In genomic region chr2:233083782-233084181, GRCh38 we compare ENCODE assay signal across 10 cellular contexts. TPM values are rescaled to one million over a fixed set of nuclear protein-coding genes. Genes with fewer than 3 reads are reported as not detected.
A peak's percentile ranks its signal among the peaks of the same experiment; 100 is the strongest.
DNase-seq lines count a peak whose midpoint lies in the region; ATAC-seq lines count a peak whose summit lies in the region.
"Had no signal": no experiment of that assay in that cellular context is flagged by ENCODE, and none has a peak within 500 bp of the region (broad histone marks: within the 10 kb centered on the region; RNA-seq: fewer than 3 reads in every experiment).

No MANE protein-coding gene starts in this region.

- peaks cover 63% of the 10 kb centered on the region for H3K36me3 Mint-ChIP-seq in activated CD4-positive, alpha-beta T cell treated with anti-CD3 and anti-CD28 coated beads, Interleukin-2, amount 10 ng/mL, durations not matched to agents 24 days and 14 days (ENCODE audit: low read depth)
- peaks cover 45% of the 10 kb centered on the region for H3K36me3 Mint-ChIP-seq in activated T-helper 1 cell treated with anti-CD3 and anti-CD28 coated beads, Interleukin-12 subunit alpha, Interleukin-12 subunit beta, Interleukin-2, Interleukin-4 antibody, amounts not matched to agents 30 ng/mL and 10 ng/mL and 1 ng/mL, durations not matched to agents 14 hours and 24 hours and 36 hours (ENCODE audit: low read depth)

- no peaks in the 10 kb centered on the region for H3K27me3 Mint-ChIP-seq in activated CD4-positive, alpha-beta T cell treated with anti-CD3 and anti-CD28 coated beads, Interleukin-2, amount 10 ng/mL, durations not matched to agents 24 days and 14 days
- H3K27me3 Mint-ChIP-seq in activated T-helper 1 cell treated with anti-CD3 and anti-CD28 coated beads, Interleukin-12 subunit alpha, Interleukin-12 subunit beta, Interleukin-2, Interleukin-4 antibody, amounts not matched to agents 30 ng/mL and 10 ng/mL and 1 ng/mL, durations not matched to agents 14 hours and 24 hours and 36 hours (ENCODE audit: insufficient read depth): no peaks in the 10 kb centered on the region

- H3K9ac ChIP-seq in stomach smooth muscle (ENCODE audit: low read length in 2 of 2): no peak overlapping the region
- H3K9ac ChIP-seq: SK-N-SH had no signal

- H3K27ac ChIP-seq in layer of hippocampus (ENCODE audit: low read depth, low read length) (peak overlapping the region; percentile 62), stomach smooth muscle (ENCODE audit: low read length) (peak overlapping the region; percentile 46), SJCRH30 (no peak overlapping the region)

- H3K27me3 ChIP-seq in layer of hippocampus (ENCODE audit: control insufficient read depth, insufficient read depth, low read length) (no peaks in the 10 kb centered on the region), stomach smooth muscle (ENCODE audit: control insufficient read depth in 1 of 2, insufficient read depth in 2 of 2, low read length in 2 of 2) (no peaks in the 10 kb centered on the region), SJCRH30 (no peaks in the 10 kb centered on the region)

- no peak for DNase-seq in activated CD4-positive, alpha-beta T cell treated with anti-CD3 and anti-CD28 coated beads, Interleukin-2, amount 10 ng/mL, durations not matched to agents 24 days and 14 days
- DNase-seq in activated CD4-positive, alpha-beta T cell treated with anti-CD3 and anti-CD28 coated beads, Interleukin-2, amount 50 U/mL, for 48 hours: no peak
- DNase-seq in activated T-helper 1 cell treated with anti-CD3 and anti-CD28 coated beads, Interleukin-12 subunit alpha, Interleukin-12 subunit beta, Interleukin-2, Interleukin-4 antibody, amounts not matched to agents 30 ng/mL and 10 ng/mL and 1 ng/mL, durations not matched to agents 14 hours and 24 hours and 36 hours (ENCODE audit: low spot score): no peak
- no peak for DNase-seq in SJCRH30
- DNase-seq: SK-N-SH had no signal

- H3K4me1 ChIP-seq in stomach smooth muscle (ENCODE audit: control insufficient read depth, insufficient read depth, low read length) (peaks cover 6% of the 10 kb centered on the region), SJCRH30 (peaks cover 7% of the 10 kb centered on the region)

- H3K4me1 Mint-ChIP-seq in activated CD4-positive, alpha-beta T cell treated with anti-CD3 and anti-CD28 coated beads, Interleukin-2, amount 10 ng/mL, durations not matched to agents 24 days and 14 days: peaks cover 76% of the 10 kb centered on the region
- peaks cover 88% of the 10 kb centered on the region for H3K4me1 Mint-ChIP-seq in activated T-helper 1 cell treated with anti-CD3 and anti-CD28 coated beads, Interleukin-12 subunit alpha, Interleukin-12 subunit beta, Interleukin-2, Interleukin-4 antibody, amounts not matched to agents 30 ng/mL and 10 ng/mL and 1 ng/mL, durations not matched to agents 14 hours and 24 hours and 36 hours (ENCODE audit: low read depth)

- H3K4me3 ChIP-seq in stomach smooth muscle (ENCODE audit: low read length in 2 of 2) (no peak overlapping the region), SJCRH30 (no peak overlapping the region)

- peak overlapping the region; percentile 64 for H3K4me3 Mint-ChIP-seq in activated CD4-positive, alpha-beta T cell treated with anti-CD3 and anti-CD28 coated beads, Interleukin-2, amount 10 ng/mL, durations not matched to agents 24 days and 14 days
- H3K4me3 Mint-ChIP-seq in activated T-helper 1 cell treated with anti-CD3 and anti-CD28 coated beads, Interleukin-12 subunit alpha, Interleukin-12 subunit beta, Interleukin-2, Interleukin-4 antibody, amounts not matched to agents 30 ng/mL and 10 ng/mL and 1 ng/mL, durations not matched to agents 14 hours and 24 hours and 36 hours: peak overlapping the region; percentile 82

- ATAC-seq in HG02981 (IDR thresholded peaks at IDR 0.05; ENCODE audit: unreplicated experiment) (no peak), HG02970 (IDR thresholded peaks at IDR 0.05; ENCODE audit: low FRiP score, unreplicated experiment) (no peak)

- no peaks in the 10 kb centered on the region for H3K9me3 ChIP-seq in stomach smooth muscle (ENCODE audit: control insufficient read depth in 2 of 2, low read length in 2 of 2)
- H3K9me3 ChIP-seq in SJCRH30 (replicated peaks): no peaks in the 10 kb centered on the region
- H3K9me3 ChIP-seq: SK-N-SH had no signal

- H3K27ac Mint-ChIP-seq in activated CD4-positive, alpha-beta T cell treated with anti-CD3 and anti-CD28 coated beads, Interleukin-2, amount 10 ng/mL, durations not matched to agents 24 days and 14 days: peak overlapping the region; percentile 82
- peak overlapping the region; percentile 91 for H3K27ac Mint-ChIP-seq in activated T-helper 1 cell treated with anti-CD3 and anti-CD28 coated beads, Interleukin-12 subunit alpha, Interleukin-12 subunit beta, Interleukin-2, Interleukin-4 antibody, amounts not matched to agents 30 ng/mL and 10 ng/mL and 1 ng/mL, durations not matched to agents 14 hours and 24 hours and 36 hours

- H3K9me3 Mint-ChIP-seq in activated CD4-positive, alpha-beta T cell treated with anti-CD3 and anti-CD28 coated beads, Interleukin-2, amount 10 ng/mL, durations not matched to agents 24 days and 14 days: no peaks in the 10 kb centered on the region
- no peaks in the 10 kb centered on the region for H3K9me3 Mint-ChIP-seq in activated T-helper 1 cell treated with anti-CD3 and anti-CD28 coated beads, Interleukin-12 subunit alpha, Interleukin-12 subunit beta, Interleukin-2, Interleukin-4 antibody, amounts not matched to agents 30 ng/mL and 10 ng/mL and 1 ng/mL, durations not matched to agents 14 hours and 24 hours and 36 hours

- H3K36me3 ChIP-seq in stomach smooth muscle (ENCODE audit: control insufficient read depth in 2 of 2, insufficient read depth in 2 of 2, low read length in 2 of 2): no peaks in the 10 kb centered on the region
- no peaks in the 10 kb centered on the region for H3K36me3 ChIP-seq in SJCRH30

- intact Hi-C loops in activated CD4-positive, alpha-beta T cell treated with anti-CD3 and anti-CD28 coated beads, Interleukin-2, amount 10 ng/mL, durations not matched to agents 24 days and 14 days (cut with micrococcal nuclease): loop anchor here (10.0 kb wide), 1 partner anchor 271 kb away; the partner anchor contains the start of gene DGKD
- intact Hi-C loops in activated T-helper 1 cell treated with anti-CD3 and anti-CD28 coated beads, Interleukin-12 subunit alpha, Interleukin-12 subunit beta, Interleukin-2, Interleukin-4 antibody, amounts not matched to agents 30 ng/mL and 10 ng/mL and 1 ng/mL, durations not matched to agents 14 hours and 24 hours and 36 hours (cut with micrococcal nuclease): loop anchor here (1.0 to 5.0 kb wide), 6 partner anchors 7 to 386 kb away; partner anchors contain the start of gene GIGYF2

RNA-seq across cellular contexts. Expression of gene INPP5D, which starts 23.6 kb away (rescaled TPM):
- 43.6 and 45.8 TPM in 2 replicates for total RNA-seq in activated CD4-positive, alpha-beta T cell treated with anti-CD3 and anti-CD28 coated beads, Interleukin-2, amount 10 ng/mL, durations not matched to agents 24 days and 14 days
- total RNA-seq in activated T-helper 1 cell treated with anti-CD3 and anti-CD28 coated beads, Interleukin-12 subunit alpha, Interleukin-12 subunit beta, Interleukin-2, Interleukin-4 antibody, amounts not matched to agents 30 ng/mL and 10 ng/mL and 1 ng/mL, durations not matched to agents 14 hours and 24 hours and 36 hours: 60.9 and 61.2 TPM in 2 replicates
- total RNA-seq in SJCRH30 (2014; rRNA removed; shearing (Covaris generic)): 0.47 and 0.68 TPM in 2 replicates

RNA-seq across cellular contexts. Expression of gene NEU2, which starts 51.3 kb away (rescaled TPM):
- total RNA-seq in activated CD4-positive, alpha-beta T cell treated with anti-CD3 and anti-CD28 coated beads, Interleukin-2, amount 10 ng/mL, durations not matched to agents 24 days and 14 days: not detected in 2 replicates
- total RNA-seq in activated T-helper 1 cell treated with anti-CD3 and anti-CD28 coated beads, Interleukin-12 subunit alpha, Interleukin-12 subunit beta, Interleukin-2, Interleukin-4 antibody, amounts not matched to agents 30 ng/mL and 10 ng/mL and 1 ng/mL, durations not matched to agents 14 hours and 24 hours and 36 hours: not detected in 2 replicates
- total RNA-seq in SJCRH30 (2014; rRNA removed; shearing (Covaris generic)): not detected in 2 replicates
- total RNA-seq: A172 had no signal

Comparison
In these comparisons a context has a peak if more than half of its experiments do, and no peak if none do; other contexts are left out.
1. RNA of gene INPP5D, which starts 23.6 kb away (total RNA-seq): 60.9 to 61.2 TPM in activated T-helper 1 cell treated with anti-CD3 and anti-CD28 coated beads, Interleukin-12 subunit alpha, Interleukin-12 subunit beta, Interleukin-2, Interleukin-4 antibody, amounts not matched to agents 30 ng/mL and 10 ng/mL and 1 ng/mL, durations not matched to agents 14 hours and 24 hours and 36 hours and 43.6 to 45.8 TPM in activated CD4-positive, alpha-beta T cell treated with anti-CD3 and anti-CD28 coated beads, Interleukin-2, amount 10 ng/mL, durations not matched to agents 24 days and 14 days; 0.47 to 0.68 TPM in SJCRH30; every median in the first group is over 10 times any median in the second.